ENCODE assay signal across 8 cellular contexts in the genomic region with DNA sequence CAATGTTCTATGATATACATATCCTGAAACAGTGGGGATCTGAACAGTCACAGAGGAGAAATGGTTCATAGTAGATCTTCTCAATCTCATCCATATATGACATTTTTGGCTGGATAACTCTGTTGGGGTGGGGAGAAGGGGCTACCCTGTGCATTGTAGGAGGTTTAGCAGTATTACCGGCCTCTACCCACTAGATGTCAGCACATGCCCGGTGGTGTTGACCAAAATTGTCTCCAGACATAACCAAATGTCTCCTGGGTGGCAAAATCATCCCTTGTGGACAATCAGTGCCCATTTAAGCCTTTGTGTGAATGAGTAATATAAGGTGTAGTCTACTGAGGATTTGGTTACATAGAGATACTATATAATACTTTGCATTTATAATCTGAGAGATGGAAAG.
DNase-seq lines count a peak whose midpoint lies in the region; ATAC-seq and TF ChIP-seq lines count a peak whose summit lies in the region.

No MANE protein-coding gene starts in this region.

- no CpG with 5 or more reads among the region's 2 CpGs for WGBS in mesendoderm (ENCODE audit: extremely low coverage, insufficient coverage, low lambda C conversion rate)

- DNase-seq in ACHN (peak; percentile 25), GM12864 (ENCODE audit: low read depth) (peak; percentile 7), NCI-H774 (lab: John Stamatoyannopoulos, UW) (peak; percentile 62), dermis blood vessel endothelial cell (peak; percentile 54), mesendoderm (peak; percentile 67)

- no peaks in the 10 kb centered on the region for H3K79me2 ChIP-seq in mesendoderm (ENCODE audit: control insufficient read depth, insufficient read depth, low read length)

- H3K9ac ChIP-seq in mesendoderm (ENCODE audit: low read length) = no peak overlapping the region

- no peaks in the 10 kb centered on the region for H3K36me3 ChIP-seq in mesendoderm (ENCODE audit: control insufficient read depth, insufficient read depth, low read length)

- no peaks in the 10 kb centered on the region for H3K27me3 ChIP-seq in mesendoderm (ENCODE audit: insufficient read depth, low read length, poor library complexity)

- ATAC-seq in HG03571 (IDR thresholded peaks at IDR 0.05; ENCODE audit: unreplicated experiment) (peak; percentile 59), GM19324 (IDR thresholded peaks at IDR 0.05; ENCODE audit: low FRiP score, unreplicated experiment) (no peak), HG03045 (IDR thresholded peaks at IDR 0.05; ENCODE audit: unreplicated experiment) (no peak)

- H3K4me3 ChIP-seq in GM12864 (ENCODE audit: low read depth, low read length) (no peak overlapping the region), mesendoderm (ENCODE audit: low read length) (no peak overlapping the region)

- H3K27ac ChIP-seq in mesendoderm (ENCODE audit: low read depth, low read length) = no peak overlapping the region

- H3K4me2 ChIP-seq in mesendoderm (ENCODE audit: low read length) = no peak overlapping the region

- no peak overlapping the region for H3K56ac ChIP-seq in mesendoderm (ENCODE audit: low read length)

- H3K23ac ChIP-seq in mesendoderm (ENCODE audit: low read length) = no peak overlapping the region

- no peak overlapping the region for H2BK15ac ChIP-seq in mesendoderm (replicated peaks; ENCODE audit: low read depth)

- H4K5ac ChIP-seq in mesendoderm (ENCODE audit: low read length) = no peak overlapping the region

- peak; percentile 60 for TF ChIP-seq CTCF in GM12864 (IDR thresholded peaks at IDR 0.05; ENCODE audit: low read depth, low read length, missing control alignments)

- H4K8ac ChIP-seq in mesendoderm (ENCODE audit: low read depth, low read length) = no peak overlapping the region

- H3K4ac ChIP-seq in mesendoderm (ENCODE audit: low read depth, low read length) = no peak overlapping the region

- H3K4me1 ChIP-seq in mesendoderm (ENCODE audit: control insufficient read depth, low read depth, low read length) = no peaks in the 10 kb centered on the region

- no peak overlapping the region for H2BK5ac ChIP-seq in mesendoderm (ENCODE audit: low read length)

- H2AK5ac ChIP-seq in mesendoderm (ENCODE audit: low read length) = no peak overlapping the region

- no peaks in the 10 kb centered on the region for H3K79me1 ChIP-seq in mesendoderm (ENCODE audit: low read length)

- H3K18ac ChIP-seq in mesendoderm (ENCODE audit: low read length) = no peak overlapping the region

- no peak overlapping the region for H2BK120ac ChIP-seq in mesendoderm (ENCODE audit: low read depth, low read length)

- in situ Hi-C loops in ACHN (cut with HindIII; ENCODE audit: low pct_ligation_motif_present, low pct_unique_long_range_greater_than_20kb, low sequenced_read_pairs) = no loop called here

Comparison
In these comparisons a context has a peak if more than half of its experiments do, and no peak if none do; other contexts are left out.
1. DNase-seq: peak in every context shown above with its lines; median percentile 67 in mesendoderm; 62 in NCI-H774; 54 in dermis blood vessel endothelial cell; 25 in ACHN; 7 in GM12864.